ENCODE assay signal across 39 cellular contexts in genomic region chr12:14784471-14784870, GRCh38. TPM values are rescaled to one million over a fixed set of nuclear protein-coding genes. Genes with fewer than 3 reads are reported as not detected.
"Had no signal": no experiment of that assay in that cellular context is flagged by ENCODE, and none has a peak within 500 bp of the region (broad histone marks: within the 10 kb centered on the region; RNA-seq: fewer than 3 reads in every experiment).

No MANE protein-coding gene starts in this region.

- H3K4me1 ChIP-seq: adrenal gland, body of pancreas, breast epithelium had no signal

- ATAC-seq: activated naive CD4-positive, alpha-beta T cell treated with anti-CD3 and anti-CD28 coated beads, Interleukin-2, amount 50 U/mL, for 72 hours; activated T-cell treated with anti-CD3 and anti-CD28 coated beads, Interleukin-2, amount 50 U/mL, for 72 hours; activated T-helper 17 cell treated with anti-CD3 and anti-CD28 coated beads, Interleukin-2, amount 50 U/mL, for 72 hours; body of pancreas; K562; Panc1; SK-N-SH treated with all-trans-retinoic acid at 6 μM for 48 hours had no signal

- H3K27me3 ChIP-seq: adrenal gland, body of pancreas, breast epithelium had no signal

- DNase-seq: activated CD4-positive, alpha-beta memory T cell treated with anti-CD3 and anti-CD28 coated beads, Interleukin-2, amount 10 ng/mL, durations not matched to agents 7 days and 5 days; activated CD4-positive, alpha-beta T cell treated with anti-CD3 and anti-CD28 coated beads for 1 hour; activated CD4-positive, alpha-beta T cell treated with anti-CD3 and anti-CD28 coated beads for 48 hours; activated CD4-positive, CD25-positive, alpha-beta regulatory T cell; activated effector memory CD4-positive, alpha-beta T cell treated with anti-CD3 and anti-CD28 coated beads, Interleukin-2, amount 50 U/mL, for 16 hours; activated naive CD4-positive, alpha-beta T cell; activated T-cell treated with anti-CD3 and anti-CD28 coated beads, Interleukin-2, amount 50 U/mL, for 1 hour; activated T-cell treated with anti-CD3 and anti-CD28 coated beads, Interleukin-2, amount 50 U/mL, for 72 hours; adrenal gland; body of pancreas; caudate nucleus; IMR-90; NCI-H1092; NCI-H1436 treated with DMSO at 0.1 percent for 48 hours; NCI-H1694 treated with DMSO at 0.1 percent for 48 hours; NCI-H2029; NCI-H345; NCI-H526; NCI-H748 treated with DMSO at 0.1 percent for 48 hours; NK-92 treated with Interleukin-12 subunit alpha and Interleukin-12 subunit beta, amount 100 ng/mL, for 24 hours; OCI-M1; SIG-M5; T-helper 1 cell; T-helper 2 cell; T-helper 9 cell; WERI-Rb-1 had no signal

- H3K4me3 ChIP-seq: adrenal gland, body of pancreas, breast epithelium, K562 had no signal

- H3K36me3 ChIP-seq: breast epithelium had no signal

- H3K9me3 ChIP-seq: adrenal gland, body of pancreas, breast epithelium had no signal

- H3K27ac ChIP-seq: adrenal gland, body of pancreas, breast epithelium, WERI-Rb-1 had no signal

RNA-seq across cellular contexts. Expression of gene SMCO3, which starts 29.5 kb away (rescaled TPM):
- total RNA-seq: activated CD4-positive, alpha-beta memory T cell treated with anti-CD3 and anti-CD28 coated beads, Interleukin-2, amount 10 ng/mL, durations not matched to agents 7 days and 5 days; activated CD8-positive, alpha-beta memory T cell treated with anti-CD3 and anti-CD28 coated beads for 36 hours; activated naive CD4-positive, alpha-beta T cell treated with anti-CD3 and anti-CD28 coated beads, Interleukin-2, amount 50 U/mL, for 72 hours; activated T-cell treated with anti-CD3 and anti-CD28 coated beads, Interleukin-2, amount 50 U/mL, for 72 hours; activated T-helper 17 cell treated with anti-CD3 and anti-CD28 coated beads, Interleukin-2, amount 50 U/mL, for 72 hours; cerebellum; K562; M059J; NCI-H460; RPMI7951 had no signal

RNA-seq across cellular contexts. Expression of gene ART4, which starts 58.9 kb away (rescaled TPM):
- total RNA-seq: activated CD4-positive, alpha-beta memory T cell treated with anti-CD3 and anti-CD28 coated beads, Interleukin-2, amount 10 ng/mL, durations not matched to agents 7 days and 5 days; activated CD8-positive, alpha-beta memory T cell treated with anti-CD3 and anti-CD28 coated beads for 36 hours; activated naive CD4-positive, alpha-beta T cell treated with anti-CD3 and anti-CD28 coated beads, Interleukin-2, amount 50 U/mL, for 72 hours; activated T-cell treated with anti-CD3 and anti-CD28 coated beads, Interleukin-2, amount 50 U/mL, for 72 hours; activated T-helper 17 cell treated with anti-CD3 and anti-CD28 coated beads, Interleukin-2, amount 50 U/mL, for 72 hours; astrocyte; IMR-90; M059J; NCI-H460; RPMI7951; SK-MEL-5 had no signal
- polyA plus RNA-seq: IMR-90, K562 had no signal
